ENCODE assay signal across 16 cellular contexts in genomic region chr6:44432227-44432626, GRCh38. TPM values are rescaled to one million over a fixed set of nuclear protein-coding genes. Genes with fewer than 3 reads are reported as not detected.
DNase-seq lines count a peak whose midpoint lies in the region; ATAC-seq and TF ChIP-seq lines count a peak whose summit lies in the region.
"Had no signal": no experiment of that assay in that cellular context is flagged by ENCODE, and none has a peak within 500 bp of the region (broad histone marks: within the 10 kb centered on the region; RNA-seq: fewer than 3 reads in every experiment).

No MANE protein-coding gene starts in this region.

- WGBS in endodermal cell (ENCODE audit: insufficient coverage in 1 of 2, insufficient read length in 1 of 2), 2 experiments = 99% methylated on average over 2 of the region's 2 CpGs; no CpG with 5 or more reads in 1 of the 2 experiments

- no peaks in the 10 kb centered on the region for H3K9me3 Mint-ChIP-seq in endodermal cell

- H3K4me3 Mint-ChIP-seq in endodermal cell = no peak overlapping the region

- H3K27me3 Mint-ChIP-seq in endodermal cell (ENCODE audit: insufficient read depth) = no peaks in the 10 kb centered on the region

- ATAC-seq in mucosa of descending colon (peak; percentile 95), thoracic aorta (ENCODE audit: insufficient number of reproducible peaks, low FRiP score, low read depth) (no peak)

- H3K9ac ChIP-seq in SK-N-MC (ENCODE audit: insufficient read length) = peak overlapping the region; percentile 49
- H3K9ac ChIP-seq in endodermal cell (ENCODE audit: extremely low read depth, low read length, poor library complexity, severe bottlenecking) = no peak overlapping the region

- no peak overlapping the region for H3K4me3 ChIP-seq in SK-N-MC
- no peak overlapping the region for H3K4me3 ChIP-seq in ascending aorta
- H3K4me3 ChIP-seq in mucosa of descending colon = no peak overlapping the region
- H3K4me3 ChIP-seq in thoracic aorta = no peak overlapping the region
- H3K4me3 ChIP-seq in endodermal cell (ENCODE audit: low read length) = no peak overlapping the region
- no peak overlapping the region for H3K4me3 ChIP-seq in SJCRH30

- peaks cover 33% of the 10 kb centered on the region for H3K36me3 Mint-ChIP-seq in endodermal cell (ENCODE audit: low read depth)

- peaks cover 3 to 33% of the 10 kb centered on the region in 2 donors for H3K4me1 ChIP-seq in ascending aorta
- H3K4me1 ChIP-seq in mucosa of descending colon (ENCODE audit: low read depth) = peaks cover 20% of the 10 kb centered on the region
- peaks cover 19 to 45% of the 10 kb centered on the region in 2 donors for H3K4me1 ChIP-seq in thoracic aorta (ENCODE audit: control insufficient read depth in 1 of 2, low read depth in 2 of 2)
- no peaks in the 10 kb centered on the region for H3K4me1 ChIP-seq in endodermal cell (ENCODE audit: control insufficient read depth, insufficient read depth, low read length)
- peaks cover 15% of the 10 kb centered on the region for H3K4me1 ChIP-seq in SJCRH30
- H3K4me1 ChIP-seq: BE2C had no signal

- H3K9me3 ChIP-seq in SK-N-MC (ENCODE audit: low read depth, low read length) (no peaks in the 10 kb centered on the region), ascending aorta (no peaks in the 10 kb centered on the region), mucosa of descending colon (no peaks in the 10 kb centered on the region), thoracic aorta (no peaks in the 10 kb centered on the region), endodermal cell (ENCODE audit: control insufficient read depth, low read length) (peaks cover 6% of the 10 kb centered on the region), SJCRH30 (replicated peaks) (no peaks in the 10 kb centered on the region)
- H3K9me3 ChIP-seq: BE2C had no signal

- TF ChIP-seq CTCF in ascending aorta (IDR thresholded peaks at IDR 0.05) (no peak), mucosa of descending colon (IDR thresholded peaks at IDR 0.05) (no peak), thoracic aorta (IDR thresholded peaks at IDR 0.05) (no peak), endodermal cell (conservative IDR thresholded peaks at IDR 0.05) (no peak)

- H3K27ac Mint-ChIP-seq in endodermal cell = no peak overlapping the region

- intact Hi-C loops in ascending aorta (cut with DNase I) (no loop called here), mucosa of descending colon (cut with DNase I, micrococcal nuclease) (no loop called here)

- DNase-seq in SK-N-MC (ENCODE audit: low read depth, low spot score) (no peak), ascending aorta (ENCODE audit: low spot score in 2 of 2) (no peak), mucosa of descending colon (peak in 1 of 3 donors; percentile 53), thoracic aorta (ENCODE audit: low spot score) (no peak), endodermal cell (no peak), SJCRH30 (no peak), hepatic stellate cell (ENCODE audit: low spot score) (no peak)
- DNase-seq: BE2C, DMS 273 treated with DMSO at 0.1 percent for 48 hours, EL, KG1, NCI-H1092, NCI-H2227 treated with DMSO at 0.1 percent for 48 hours, NCI-H69, PC-3 had no signal

- H3K27me3 ChIP-seq in ascending aorta (no peaks in the 10 kb centered on the region), thoracic aorta (replicated peaks; ENCODE audit: insufficient read depth) (no peaks in the 10 kb centered on the region), endodermal cell (ENCODE audit: control insufficient read depth, insufficient read depth, low read length, poor library complexity, severe bottlenecking) (no peaks in the 10 kb centered on the region), SJCRH30 (no peaks in the 10 kb centered on the region)
- H3K27me3 ChIP-seq: BE2C had no signal

- peak overlapping the region; percentile 71 for H3K27ac ChIP-seq in SK-N-MC
- H3K27ac ChIP-seq in ascending aorta = peak overlapping the region; percentile 30 to 72
- H3K27ac ChIP-seq in thoracic aorta = peak overlapping the region; percentile 26 to 68
- no peak overlapping the region for H3K27ac ChIP-seq in endodermal cell (ENCODE audit: low read depth, low read length)
- H3K27ac ChIP-seq in SJCRH30 = no peak overlapping the region
- H3K27ac ChIP-seq: HL-60 had no signal

- H3K4me1 Mint-ChIP-seq in endodermal cell = peaks cover under 1% of the 10 kb centered on the region

- H3K36me3 ChIP-seq in SK-N-MC (ENCODE audit: insufficient read depth, low read length) = peaks cover 68% of the 10 kb centered on the region
- H3K36me3 ChIP-seq in ascending aorta = peaks cover 12 to 29% of the 10 kb centered on the region in 2 donors
- H3K36me3 ChIP-seq in mucosa of descending colon (ENCODE audit: low read depth) = peaks cover 6% of the 10 kb centered on the region
- H3K36me3 ChIP-seq in thoracic aorta = peaks cover 3% of the 10 kb centered on the region
- peaks cover 62% of the 10 kb centered on the region for H3K36me3 ChIP-seq in endodermal cell (ENCODE audit: control insufficient read depth, insufficient read depth, low read length)
- H3K36me3 ChIP-seq in SJCRH30 = peaks cover 60% of the 10 kb centered on the region

RNA-seq across cellular contexts. Expression of gene CDC5L, which starts 44.7 kb away (rescaled TPM):
- total RNA-seq in ascending aorta = 10.9 TPM
- total RNA-seq in mucosa of descending colon = 10 to 100 TPM; 16.9 to 20.7 (median 17.8) TPM
- 10 to 100 TPM; 19.6 to 21.7 TPM for total RNA-seq in thoracic aorta
- total RNA-seq in endodermal cell = 10 to 100 TPM; 28.9 to 30.5 TPM
- polyA plus RNA-seq in endodermal cell (2013, experiment 1 of 2) = 28.9 TPM
- polyA plus RNA-seq in endodermal cell (2013, experiment 2 of 2) = 29.1 TPM
- total RNA-seq in SJCRH30 (2014; rRNA removed; shearing (Covaris generic)) = 42.3 and 45.2 TPM in 2 replicates

Comparison
In these comparisons a context has a peak if more than half of its experiments do, and no peak if none do; other contexts are left out.
1. H3K27ac ChIP-seq: peak in SK-N-MC (single experiment), ascending aorta (2 of 2) and thoracic aorta (2 of 2); none in endodermal cell (single experiment) and SJCRH30 (single experiment).